Comparison of ENCODE assay signal across 11 cellular contexts in genomic region chr3:155712008-155712407, GRCh38. TPM values are rescaled to one million over a fixed set of nuclear protein-coding genes. Genes with fewer than 3 reads are reported as not detected.
A peak's percentile ranks its signal among the peaks of the same experiment; 100 is the strongest.
DNase-seq lines count a peak whose midpoint lies in the region; ATAC-seq and TF ChIP-seq lines count a peak whose summit lies in the region.
"Had no signal": no experiment of that assay in that cellular context is flagged by ENCODE, and none has a peak within 500 bp of the region (broad histone marks: within the 10 kb centered on the region; RNA-seq: fewer than 3 reads in every experiment).

No MANE protein-coding gene starts in this region.

- no peak overlapping the region for H3K4me3 ChIP-seq in SJCRH30
- H3K4me3 ChIP-seq: esophagus squamous epithelium had no signal

- H3K9me3 ChIP-seq in SJCRH30 (replicated peaks), result no peaks in the 10 kb centered on the region

- intact Hi-C loops in activated B cell treated with CpG ODN at 0.5 μM for 24 hours (cut with micrococcal nuclease), result no loop called here

- H3K4me1 ChIP-seq in SJCRH30, result no peaks in the 10 kb centered on the region

- no peak overlapping the region for H3K4me3 Mint-ChIP-seq in activated B cell treated with CpG ODN at 0.5 μM for 24 hours
- no peak overlapping the region for H3K4me3 Mint-ChIP-seq in activated T-cell treated with anti-CD3 and anti-CD28 coated beads, Interleukin-2, amount 50 U/mL, for 4 hours
- H3K4me3 Mint-ChIP-seq: activated CD4-positive, alpha-beta T cell treated with anti-CD3 and anti-CD28 coated beads, Interleukin-2, amount 10 ng/mL, durations not matched to agents 24 days and 14 days had no signal

- H3K27me3 Mint-ChIP-seq in activated B cell treated with CpG ODN at 0.5 μM for 24 hours, result no peaks in the 10 kb centered on the region
- H3K27me3 Mint-ChIP-seq in activated T-cell treated with anti-CD3 and anti-CD28 coated beads, Interleukin-2, amount 50 U/mL, for 4 hours (ENCODE audit: low read depth), result no peaks in the 10 kb centered on the region
- H3K27me3 Mint-ChIP-seq: activated CD4-positive, alpha-beta T cell treated with anti-CD3 and anti-CD28 coated beads, Interleukin-2, amount 10 ng/mL, durations not matched to agents 24 days and 14 days had no signal

- no peaks in the 10 kb centered on the region for H3K4me1 Mint-ChIP-seq in activated B cell treated with CpG ODN at 0.5 μM for 24 hours
- H3K4me1 Mint-ChIP-seq in activated T-cell treated with anti-CD3 and anti-CD28 coated beads, Interleukin-2, amount 50 U/mL, for 4 hours (ENCODE audit: low read depth), result no peaks in the 10 kb centered on the region
- H3K4me1 Mint-ChIP-seq: activated CD4-positive, alpha-beta T cell treated with anti-CD3 and anti-CD28 coated beads, Interleukin-2, amount 10 ng/mL, durations not matched to agents 24 days and 14 days had no signal

- H3K27ac Mint-ChIP-seq in activated B cell treated with CpG ODN at 0.5 μM for 24 hours, result no peak overlapping the region
- H3K27ac Mint-ChIP-seq: activated CD4-positive, alpha-beta T cell treated with anti-CD3 and anti-CD28 coated beads, Interleukin-2, amount 10 ng/mL, durations not matched to agents 24 days and 14 days had no signal

- DNase-seq in activated B cell treated with CpG ODN at 0.5 μM for 24 hours (no peak), SJCRH30 (no peak), 8988T (no peak), SW480 (ENCODE audit: low spot score) (no peak)
- no peak for DNase-seq in activated T-cell treated with anti-CD3 and anti-CD28 coated beads, Interleukin-2, amount 50 U/mL, for 4 hours
- DNase-seq: activated CD4-positive, alpha-beta T cell treated with anti-CD3 and anti-CD28 coated beads, Interleukin-2, amount 10 ng/mL, durations not matched to agents 24 days and 14 days; esophagus squamous epithelium; NCI-H1105 treated with DMSO at 0.1 percent for 48 hours had no signal

- no peak for TF ChIP-seq CTCF in activated B cell treated with CpG ODN at 0.5 μM for 24 hours (IDR thresholded peaks at IDR 0.05)

- CTCF ChIA-PET in activated B cell treated with CpG ODN at 0.5 μM for 24 hours (lab: Charles Lee), result interaction anchor here (0.7 to 1.7 kb wide), 2 partner anchors 9 to 11 kb away, joined by 3 to 5 read pairs; no protein-coding TSS in a partner anchor

- H3K9me3 Mint-ChIP-seq in activated B cell treated with CpG ODN at 0.5 μM for 24 hours, result peaks cover 4% of the 10 kb centered on the region
- H3K9me3 Mint-ChIP-seq in activated T-cell treated with anti-CD3 and anti-CD28 coated beads, Interleukin-2, amount 50 U/mL, for 4 hours, result peaks cover 3% of the 10 kb centered on the region
- H3K9me3 Mint-ChIP-seq: activated CD4-positive, alpha-beta T cell treated with anti-CD3 and anti-CD28 coated beads, Interleukin-2, amount 10 ng/mL, durations not matched to agents 24 days and 14 days had no signal

- no peak overlapping the region for H3K27ac ChIP-seq in SJCRH30
- H3K27ac ChIP-seq: esophagus squamous epithelium had no signal

- H3K36me3 Mint-ChIP-seq in activated B cell treated with CpG ODN at 0.5 μM for 24 hours (ENCODE audit: low read depth), result no peaks in the 10 kb centered on the region
- H3K36me3 Mint-ChIP-seq in activated T-cell treated with anti-CD3 and anti-CD28 coated beads, Interleukin-2, amount 50 U/mL, for 4 hours (ENCODE audit: insufficient read depth), result no peaks in the 10 kb centered on the region

- H3K36me3 ChIP-seq in SJCRH30, result no peaks in the 10 kb centered on the region
- H3K36me3 ChIP-seq: esophagus squamous epithelium had no signal

- POLR2A ChIA-PET in activated B cell treated with CpG ODN at 0.5 μM for 24 hours (lab: Charles Lee), result no interaction called here

- H3K27me3 ChIP-seq in SJCRH30, result no peaks in the 10 kb centered on the region
- H3K27me3 ChIP-seq: esophagus squamous epithelium had no signal

- ATAC-seq in GM18498 (IDR thresholded peaks at IDR 0.05; ENCODE audit: unreplicated experiment) (peak; percentile 93), GM19463 (IDR thresholded peaks at IDR 0.05; ENCODE audit: unreplicated experiment) (peak; percentile 95), HG02973 (IDR thresholded peaks at IDR 0.05; ENCODE audit: unreplicated experiment) (peak; percentile 92), activated B cell treated with CpG ODN at 0.5 μM for 24 hours (ENCODE audit: low read depth) (peak; percentile 72)
- ATAC-seq in activated T-cell treated with anti-CD3 and anti-CD28 coated beads, Interleukin-2, amount 50 U/mL, for 4 hours, result no peak

RNA-seq across cellular contexts. Expression of gene PLCH1, which starts 32.9 kb away (rescaled TPM):
- total RNA-seq in activated B cell treated with CpG ODN at 0.5 μM for 24 hours, result 0.12 and 0.27 TPM in 2 replicates
- total RNA-seq in SJCRH30 (2014; rRNA removed; shearing (Covaris generic)), result 0.46 and 0.61 TPM in 2 replicates
- total RNA-seq in activated T-cell treated with anti-CD3 and anti-CD28 coated beads, Interleukin-2, amount 50 U/mL, for 4 hours, result under 1 TPM in 2 of 3 donors, not detected in 1; 0.03 to 0.08 TPM
- total RNA-seq: activated CD4-positive, alpha-beta T cell treated with anti-CD3 and anti-CD28 coated beads, Interleukin-2, amount 10 ng/mL, durations not matched to agents 24 days and 14 days had no signal

Comparison
In these comparisons a context has a peak if more than half of its experiments do, and no peak if none do; other contexts are left out.
1. ATAC-seq: peak in GM18498 (single experiment), GM19463 (single experiment), HG02973 (single experiment) and activated B cell treated with CpG ODN at 0.5 μM for 24 hours (single experiment); none in activated T-cell treated with anti-CD3 and anti-CD28 coated beads, Interleukin-2, amount 50 U/mL, for 4 hours (0 of 2).